Comparison of ENCODE assay signal across 9 cellular contexts in the genomic region with DNA sequence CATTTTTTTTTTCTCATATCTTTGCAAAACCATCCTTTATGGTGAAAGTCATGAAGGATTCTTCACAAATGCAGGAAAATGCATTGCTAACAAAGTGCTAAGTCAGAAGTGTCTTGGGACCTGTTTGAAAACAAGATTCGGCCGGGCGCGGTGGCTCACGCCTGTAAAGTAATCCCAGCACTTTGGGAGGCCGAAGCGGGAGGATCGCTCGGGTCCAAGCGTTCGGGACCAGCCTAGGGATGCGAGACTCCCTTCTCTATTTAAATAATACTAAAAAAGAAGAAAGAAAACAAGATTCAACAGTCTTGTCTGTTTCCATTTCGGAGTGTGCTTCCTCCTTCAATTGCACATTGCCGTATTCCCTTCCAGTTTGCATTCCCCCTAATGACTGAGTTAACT. TPM values are rescaled to one million over a fixed set of nuclear protein-coding genes. Genes with fewer than 3 reads are reported as not detected.
A peak's percentile ranks its signal among the peaks of the same experiment; 100 is the strongest.
DNase-seq lines count a peak whose midpoint lies in the region; ATAC-seq and TF ChIP-seq lines count a peak whose summit lies in the region.
"Had no signal": no experiment of that assay in that cellular context is flagged by ENCODE, and none has a peak within 500 bp of the region (broad histone marks: within the 10 kb centered on the region; RNA-seq: fewer than 3 reads in every experiment).

No MANE protein-coding gene starts in this region.

- CTCF ChIA-PET in HEK293T (lab: Yijun Ruan, JAX), result interaction anchor here (0.6 to 1.4 kb wide), 5 partner anchors 24 to 96 kb away, joined by 3 to 9 read pairs (median 6); a partner anchor contains a TSS

- TF ChIP-seq CTCF in H9 (conservative IDR thresholded peaks at IDR 0.05) (no peak), VCaP (conservative IDR thresholded peaks at IDR 0.05) (no peak), glutamatergic neuron (IDR thresholded peaks at IDR 0.05; ENCODE audit: partially characterized antibody, unreplicated experiment) (no peak)

- H3K36me3 ChIP-seq in skeletal muscle satellite cell (ENCODE audit: insufficient read depth, low read length), result no peaks in the 10 kb centered on the region

- H4K91ac ChIP-seq in H9 (ENCODE audit: insufficient read length, low read depth, low read length), result no peak overlapping the region

- no peaks in the 10 kb centered on the region; the same call in 1 of the 2 replicates for H3K27me3 ChIP-seq in H9 (ENCODE audit: insufficient read depth, low read length)
- H3K27me3 ChIP-seq in skeletal muscle satellite cell (ENCODE audit: control insufficient read depth, insufficient read depth, low read length), result no peaks in the 10 kb centered on the region

- H3K27me3 Mint-ChIP-seq in H9 (ENCODE audit: low read depth) (peaks cover 6% of the 10 kb centered on the region), glutamatergic neuron (ENCODE audit: unreplicated experiment) (no peaks in the 10 kb centered on the region)

- H2BK15ac ChIP-seq in H9 (ENCODE audit: low read depth, low read length), result no peak overlapping the region

- H3K4me3 Mint-ChIP-seq in H9, result peak overlapping the region; percentile 90 to 96
- H3K4me3 Mint-ChIP-seq in glutamatergic neuron (ENCODE audit: unreplicated experiment), result peak overlapping the region; percentile 97

- H3K79me2 ChIP-seq in H9 (ENCODE audit: insufficient read depth, low read length), result no peaks in the 10 kb centered on the region

- peak overlapping the region; percentile 90 for H3K4me3 ChIP-seq in skeletal muscle satellite cell (ENCODE audit: low read length)

- H4K8ac ChIP-seq in H9 (replicated peaks; ENCODE audit: insufficient read length, low read depth, low read length), result no peak overlapping the region

- no peaks in the 10 kb centered on the region for H4K20me1 ChIP-seq in H9 (ENCODE audit: control insufficient read depth, insufficient read depth, insufficient read length)

- no peak overlapping the region for H2BK120ac ChIP-seq in H9 (ENCODE audit: low read depth, low read length, poor library complexity, severe bottlenecking)

- POLR2A ChIA-PET in HEK293T (lab: Yijun Ruan, JAX), result interaction anchor here (1.1 to 3.5 kb wide), 9 partner anchors 13 to 314 kb away, joined by 3 to 25 read pairs (median 8); a partner anchor contains a TSS

- no peak overlapping the region for H2BK5ac ChIP-seq in H9 (ENCODE audit: insufficient read length, low read length)

- H4K5ac ChIP-seq in H9 (ENCODE audit: insufficient read length, low read depth, low read length), result no peak overlapping the region

- H2AFZ ChIP-seq in H9 (ENCODE audit: low read length), result no peak overlapping the region

- H3K79me1 ChIP-seq in H9 (ENCODE audit: insufficient read depth, low read depth, low read length, poor library complexity, severe bottlenecking), result no peaks in the 10 kb centered on the region

- peaks cover 4 to 6% of the 10 kb centered on the region in 2 experiments for H3K4me1 Mint-ChIP-seq in H9
- peaks cover 2% of the 10 kb centered on the region for H3K4me1 Mint-ChIP-seq in glutamatergic neuron (ENCODE audit: low read depth, unreplicated experiment)

- peaks cover 5% of the 10 kb centered on the region for H3K23me2 ChIP-seq in H9 (ENCODE audit: insufficient read length, low read depth, low read length, poor library complexity, severe bottlenecking)

- DNase-seq in H9 (no peak), glutamatergic neuron (no peak), inferior parietal cortex (ENCODE audit: extremely low spot score) (no peak), HEK293T (ENCODE audit: extremely low spot score) (no peak), LoVo (ENCODE audit: low spot score) (no peak)

- no peak overlapping the region for H3K4ac ChIP-seq in H9 (ENCODE audit: low read depth, low read length)

- H3K27ac Mint-ChIP-seq in H9 (peak overlapping the region in 1 of 3 experiments; percentile 94; a peak in 2 of 7 replicates), glutamatergic neuron (ENCODE audit: unreplicated experiment) (peak overlapping the region; percentile 97)

- no peak overlapping the region for H3T11ph ChIP-seq in H9 (ENCODE audit: low read length)

- no peaks in the 10 kb centered on the region for H3K9me3 ChIP-seq in H9 (ENCODE audit: control insufficient read depth, low read depth, low read length)
- no peaks in the 10 kb centered on the region for H3K9me3 ChIP-seq in skeletal muscle satellite cell (replicated peaks; ENCODE audit: low read length)

- H3K4me1 ChIP-seq in H9 (ENCODE audit: insufficient read depth, low read length), result no peaks in the 10 kb centered on the region
- H3K4me1 ChIP-seq in skeletal muscle satellite cell (ENCODE audit: control insufficient read depth, insufficient read depth, low read length), result no peaks in the 10 kb centered on the region

- H3K27ac ChIP-seq in H9 (ENCODE audit: insufficient read length, low read depth, low read length) (no peak overlapping the region), VCaP (peak overlapping the region; percentile 77)

- no CpG with 5 or more reads among the region's 14 CpGs for WGBS in H9 (ENCODE audit: extremely low coverage, insufficient read length, low lambda C conversion rate)

- no peak for ATAC-seq in HG03135 (IDR thresholded peaks at IDR 0.05; ENCODE audit: unreplicated experiment)

- H2AK5ac ChIP-seq in H9 (ENCODE audit: insufficient read length, low read length), result no peak overlapping the region

- no peak overlapping the region for H2BK12ac ChIP-seq in H9 (ENCODE audit: insufficient read length, low read depth, low read length)

- H2BK20ac ChIP-seq in H9 (ENCODE audit: low read depth, low read length, poor library complexity, severe bottlenecking), result no peak overlapping the region

- H3K9me3 Mint-ChIP-seq in H9 (peaks cover 0 to 3% of the 10 kb centered on the region in 2 experiments; a peak in 2 of 5 replicates), glutamatergic neuron (ENCODE audit: unreplicated experiment) (peaks cover 7% of the 10 kb centered on the region)

- H3K36me3 Mint-ChIP-seq in H9 (ENCODE audit: insufficient read depth in 1 of 3, low read depth in 3 of 3), result peaks cover 0 to 4% (median 3%) of the 10 kb centered on the region in 3 experiments; a peak in 4 of 7 replicates
- no peaks in the 10 kb centered on the region for H3K36me3 Mint-ChIP-seq in glutamatergic neuron (ENCODE audit: unreplicated experiment)

- H3K4me2 ChIP-seq in H9 (ENCODE audit: insufficient read depth, insufficient read length, low read length) (peak overlapping the region; percentile 76), skeletal muscle satellite cell (ENCODE audit: low read length) (peak overlapping the region; percentile 99)

- H3K56ac ChIP-seq in H9 (ENCODE audit: insufficient read length, low read depth, low read length), result no peak overlapping the region

- no peak overlapping the region for H3K18ac ChIP-seq in H9 (ENCODE audit: insufficient read length, low read depth, low read length)

- H3K23ac ChIP-seq in H9 (ENCODE audit: insufficient read length, low read depth, low read length), result no peak overlapping the region

- 0 out of 2 replicates have a peak overlapping the region, but pooled peaks have one; percentile 18 for H3K14ac ChIP-seq in H9 (ENCODE audit: insufficient read depth, low read length)

- H3K9ac ChIP-seq in H9 (ENCODE audit: extremely low read depth, insufficient read length, low read length), result peak overlapping the region; percentile 42
- peak overlapping the region; percentile 90 for H3K9ac ChIP-seq in skeletal muscle satellite cell (ENCODE audit: low read depth, low read length)

TF ChIP-seq in HEK293T, 16 proteins besides CTCF, POLR2A, EP300 and RAD21:
- TF ChIP-seq TARDBP (IDR thresholded peaks at IDR 0.05) (no peak), ELF4 (IDR thresholded peaks at IDR 0.05) (no peak), FOXK2 (IDR thresholded peaks at IDR 0.05) (no peak), CTBP1 (IDR thresholded peaks at IDR 0.05; ENCODE audit: borderline replicate concordance) (no peak), BHLHE40 (IDR thresholded peaks at IDR 0.05; ENCODE audit: borderline replicate concordance) (no peak), FOXA1 (IDR thresholded peaks at IDR 0.05) (no peak), SUZ12 (IDR thresholded peaks at IDR 0.05) (no peak), L3MBTL2 (conservative IDR thresholded peaks at IDR 0.05) (no peak), ARNT (IDR thresholded peaks at IDR 0.05) (no peak)

RNA-seq across cellular contexts. Expression of a gene that starts 0.8 kb away (rescaled TPM):
- total RNA-seq in H9 (2021) (2.1 and 2.2 TPM in 2 replicates), glutamatergic neuron (ENCODE audit: unreplicated experiment) (7.6 TPM)
- total RNA-seq in skeletal muscle satellite cell (2012; rRNA removed), result 2.0 and 2.8 TPM in 2 replicates

RNA-seq across cellular contexts. Expression of a gene that starts 8.1 kb away (rescaled TPM):
- total RNA-seq in H9 (2021) (18.8 and 18.9 TPM in 2 replicates), glutamatergic neuron (ENCODE audit: unreplicated experiment) (20.2 TPM)
- 5.1 and 6.1 TPM in 2 replicates for total RNA-seq in skeletal muscle satellite cell (2012; rRNA removed)

RNA-seq across cellular contexts. Expression of a gene that starts 16.9 kb away (rescaled TPM):
- total RNA-seq in H9 (2021) (6.7 and 6.9 TPM in 2 replicates), glutamatergic neuron (ENCODE audit: unreplicated experiment) (9.9 TPM)
- not detected in 2 replicates for total RNA-seq in skeletal muscle satellite cell (2012; rRNA removed)
- total RNA-seq: dermis blood vessel endothelial cell had no signal

RNA-seq across cellular contexts. Expression of a gene that starts 33.1 kb away (rescaled TPM):
- total RNA-seq in H9 (2021), result 2.4 and 2.5 TPM in 2 replicates
- 788 TPM for total RNA-seq in glutamatergic neuron (ENCODE audit: unreplicated experiment)
- 0.76 and 0.87 TPM in 2 replicates for total RNA-seq in skeletal muscle satellite cell (2012; rRNA removed)

RNA-seq across cellular contexts. Expression of a gene that starts 51.2 kb away (rescaled TPM):
- total RNA-seq in H9 (2021), result 121 and 128 TPM in 2 replicates
- total RNA-seq in glutamatergic neuron (ENCODE audit: unreplicated experiment), result 256 TPM
- 65.7 TPM in 2 replicates for total RNA-seq in skeletal muscle satellite cell (2012; rRNA removed)
